In genomic region chr17:40121886-40122465, GRCh38 we compare ENCODE assay signal across 8 cellular contexts. TPM values are rescaled to one million over a fixed set of nuclear protein-coding genes. Genes with fewer than 3 reads are reported as not detected.
DNase-seq lines count a peak whose midpoint lies in the region; ATAC-seq and TF ChIP-seq lines count a peak whose summit lies in the region.

A gene with protein sequence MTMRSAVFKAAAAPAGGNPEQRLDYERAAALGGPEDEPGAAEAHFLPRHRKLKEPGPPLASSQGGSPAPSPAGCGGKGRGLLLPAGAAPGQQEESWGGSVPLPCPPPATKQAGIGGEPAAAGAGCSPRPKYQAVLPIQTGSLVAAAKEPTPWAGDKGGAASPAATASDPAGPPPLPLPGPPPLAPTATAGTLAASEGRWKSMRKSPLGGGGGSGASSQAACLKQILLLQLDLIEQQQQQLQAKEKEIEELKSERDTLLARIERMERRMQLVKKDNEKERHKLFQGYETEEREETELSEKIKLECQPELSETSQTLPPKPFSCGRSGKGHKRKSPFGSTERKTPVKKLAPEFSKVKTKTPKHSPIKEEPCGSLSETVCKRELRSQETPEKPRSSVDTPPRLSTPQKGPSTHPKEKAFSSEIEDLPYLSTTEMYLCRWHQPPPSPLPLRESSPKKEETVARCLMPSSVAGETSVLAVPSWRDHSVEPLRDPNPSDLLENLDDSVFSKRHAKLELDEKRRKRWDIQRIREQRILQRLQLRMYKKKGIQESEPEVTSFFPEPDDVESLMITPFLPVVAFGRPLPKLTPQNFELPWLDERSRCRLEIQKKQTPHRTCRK (plus strand): TSS chr17:40121971. CDS start chr17:40122613, 642 bp downstream.

- peak within 1 kb of the TSS; percentile 81 for H4K5ac ChIP-seq in IMR-90 (ENCODE audit: low read depth, low read length)

- no peaks in the 10 kb centered on the region for H3K27me3 ChIP-seq in IMR-90 (ENCODE audit: control insufficient read depth, insufficient read depth, low read length)
- no peaks in the 10 kb centered on the region for H3K27me3 ChIP-seq in naive thymus-derived CD4-positive, alpha-beta T cell (ENCODE audit: control insufficient read depth in 2 of 2, insufficient read depth in 2 of 2, low read length in 2 of 2)

- peak within 1 kb of the TSS; percentile 97 for H4K91ac ChIP-seq in IMR-90 (ENCODE audit: insufficient read depth, low read depth, low read length)

- H2BK20ac ChIP-seq in IMR-90 (ENCODE audit: low read depth, low read length), result peak within 1 kb of the TSS; percentile 80

- H3K36me3 ChIP-seq in IMR-90 (ENCODE audit: control insufficient read depth, insufficient read depth, low read length), result peaks cover 11% of the 10 kb centered on the region
- H3K36me3 ChIP-seq in naive thymus-derived CD4-positive, alpha-beta T cell (ENCODE audit: control insufficient read depth in 2 of 3, insufficient read depth in 3 of 3, low read length in 3 of 3), result peaks cover 0 to 18% (median 0%) of the 10 kb centered on the region in 3 experiments

- 0% methylated on average over 2 of the region's 71 CpGs; no CpG with 5 or more reads in 1 of the 2 experiments for WGBS in IMR-90 (ENCODE audit: extremely low coverage in 2 of 2, insufficient read length in 1 of 2), 2 experiments

- H3K27me3 Mint-ChIP-seq in naive thymus-derived CD4-positive, alpha-beta T cell, result no peaks in the 10 kb centered on the region

- peaks cover 0 to 13% (median 9%) of the 10 kb centered on the region in 5 donors for H3K36me3 Mint-ChIP-seq in naive thymus-derived CD4-positive, alpha-beta T cell
- peaks cover 39% of the 10 kb centered on the region for H3K36me3 Mint-ChIP-seq in stimulated activated effector memory CD8-positive, alpha-beta T cell treated with anti-CD3 and anti-CD28 coated beads, Interleukin-12 subunit alpha, Interleukin-12 subunit beta, amount 100 ng/mL, for 72 hours

- H2BK5ac ChIP-seq in IMR-90 (ENCODE audit: low read depth, low read length, poor library complexity, severe bottlenecking), result peak within 1 kb of the TSS; percentile 97

- peaks cover 3% of the 10 kb centered on the region for H3K9me1 ChIP-seq in IMR-90 (ENCODE audit: insufficient read depth, low read length)

- H3K27ac ChIP-seq in IMR-90 (ENCODE audit: insufficient read depth, low read length), result peak within 1 kb of the TSS; percentile 74
- peak within 1 kb of the TSS; percentile 82 for H3K27ac ChIP-seq in naive thymus-derived CD4-positive, alpha-beta T cell (ENCODE audit: low read depth, low read length)

- H3K4me1 Mint-ChIP-seq in naive thymus-derived CD4-positive, alpha-beta T cell, result peaks cover 32 to 51% (median 41%) of the 10 kb centered on the region in 7 donors
- H3K4me1 Mint-ChIP-seq in stimulated activated effector memory CD8-positive, alpha-beta T cell treated with anti-CD3 and anti-CD28 coated beads, Interleukin-12 subunit alpha, Interleukin-12 subunit beta, amount 100 ng/mL, for 72 hours, result peaks cover 45% of the 10 kb centered on the region

- peaks cover 0 to 1% (median 0%) of the 10 kb centered on the region in 11 donors for H3K9me3 Mint-ChIP-seq in naive thymus-derived CD4-positive, alpha-beta T cell
- H3K9me3 Mint-ChIP-seq in stimulated activated effector memory CD8-positive, alpha-beta T cell treated with anti-CD3 and anti-CD28 coated beads, Interleukin-12 subunit alpha, Interleukin-12 subunit beta, amount 100 ng/mL, for 72 hours, result no peaks in the 10 kb centered on the region

- H3K18ac ChIP-seq in IMR-90 (ENCODE audit: low read depth, low read length), result peak within 1 kb of the TSS; percentile 90

- H3K4me1 ChIP-seq in IMR-90 (ENCODE audit: control insufficient read depth, insufficient read depth, low read length), result peaks cover 4% of the 10 kb centered on the region
- peaks cover 12 to 16% of the 10 kb centered on the region in 2 donors for H3K4me1 ChIP-seq in naive thymus-derived CD4-positive, alpha-beta T cell (ENCODE audit: control insufficient read depth in 2 of 2, insufficient read depth in 2 of 2, low read length in 2 of 2)

- peak within 1 kb of the TSS; percentile 93 for H3K9ac ChIP-seq in IMR-90 (ENCODE audit: low read depth, low read length)

- peaks cover 10 to 43% of the 10 kb centered on the region in 2 experiments for H3K79me1 ChIP-seq in IMR-90 (ENCODE audit: low read depth in 1 of 2, low read length in 2 of 2)

- TF ChIP-seq POLR2A in IMR-90 (IDR thresholded peaks at IDR 0.05; ENCODE audit: low read depth, low read length), result no peak

- peak within 1 kb of the TSS; percentile 91 for H3K4me2 ChIP-seq in IMR-90 (ENCODE audit: low read depth, low read length)

- peak within 1 kb of the TSS; percentile 65 to 99 (median 86) for H3K4me3 Mint-ChIP-seq in naive thymus-derived CD4-positive, alpha-beta T cell
- H3K4me3 Mint-ChIP-seq in stimulated activated effector memory CD8-positive, alpha-beta T cell treated with anti-CD3 and anti-CD28 coated beads, Interleukin-12 subunit alpha, Interleukin-12 subunit beta, amount 100 ng/mL, for 72 hours, result peak within 1 kb of the TSS; percentile 98

- peaks cover 34% of the 10 kb centered on the region for H4K20me1 ChIP-seq in IMR-90 (ENCODE audit: insufficient read depth, low read length)

- H3K9me3 ChIP-seq in IMR-90 (ENCODE audit: control insufficient read depth, insufficient read depth, low read length), result no peaks in the 10 kb centered on the region
- H3K9me3 ChIP-seq in naive thymus-derived CD4-positive, alpha-beta T cell (ENCODE audit: control insufficient read depth in 2 of 3, low read length in 3 of 3), result no peaks in the 10 kb centered on the region

- H2BK15ac ChIP-seq in IMR-90 (ENCODE audit: low read depth, low read length), result peak within 1 kb of the TSS; percentile 69; the same call in 2 of the 3 replicates

- H3K56ac ChIP-seq in IMR-90 (ENCODE audit: extremely low read depth, insufficient read depth, low read length), result peak within 1 kb of the TSS; percentile 98

- DNase-seq in AG08396 (ENCODE audit: low spot score), result peak; percentile 97
- peak; percentile 93 for DNase-seq in GM19238 (ENCODE audit: insufficient read length, low spot score)
- peak; percentile 68 for DNase-seq in IMR-90
- DNase-seq in RPMI8226, result peak; percentile 84
- DNase-seq in activated T-helper 9 cell treated with anti-CD3 and anti-CD28 coated beads, Interleukin-2, amount 50 U/mL, for 16 hours (ENCODE audit: low read depth), result peak; percentile 85
- DNase-seq in fibroblast of mammary gland (ENCODE audit: low read depth), result no peak
- DNase-seq in naive thymus-derived CD4-positive, alpha-beta T cell, result peak; percentile 81 to 95 (median 86)
- DNase-seq in stimulated activated effector memory CD8-positive, alpha-beta T cell treated with anti-CD3 and anti-CD28 coated beads, Interleukin-12 subunit alpha, Interleukin-12 subunit beta, amount 100 ng/mL, for 72 hours (ENCODE audit: low spot score in 2 of 2), result peak; percentile 84 to 93

- BruUV-seq in IMR-90 (replicated peaks; lab: Mats Ljungman, UMichigan), result no TSS peak

- POLR2A ChIA-PET in IMR-90 (lab: Charles Lee; ENCODE audit: unreplicated experiment), result interaction anchor here (1.6 kb wide), 1 partner anchor 18 kb away, joined by 5 read pairs; no protein-coding TSS in a partner anchor
- POLR2A ChIA-PET in naive thymus-derived CD4-positive, alpha-beta T cell (lab: Charles Lee), result interaction anchor here (0.7 to 9.1 kb wide), 11 partner anchors 11 to 68 kb away, joined by 3 to 134 read pairs (median 5); partner anchors contain the start of genes CASC3, MED24, NR1D1 and THRA

- ATAC-seq in IMR-90 (ENCODE audit: low read depth), result peak; percentile 73
- ATAC-seq in naive thymus-derived CD4-positive, alpha-beta T cell, result peak; percentile 82
- ATAC-seq in stimulated activated effector memory CD8-positive, alpha-beta T cell treated with anti-CD3 and anti-CD28 coated beads, Interleukin-12 subunit alpha, Interleukin-12 subunit beta, amount 100 ng/mL, for 72 hours, result peak; percentile 79

- H2AK9ac ChIP-seq in IMR-90 (replicated peaks; ENCODE audit: low read depth, low read length, poor library complexity), result peak within 1 kb of the TSS; percentile 100

- peak within 1 kb of the TSS; percentile 38 to 97 (median 84) for H3K27ac Mint-ChIP-seq in naive thymus-derived CD4-positive, alpha-beta T cell
- peak within 1 kb of the TSS; percentile 94 for H3K27ac Mint-ChIP-seq in stimulated activated effector memory CD8-positive, alpha-beta T cell treated with anti-CD3 and anti-CD28 coated beads, Interleukin-12 subunit alpha, Interleukin-12 subunit beta, amount 100 ng/mL, for 72 hours

- peak within 1 kb of the TSS; percentile 88 to 99 for H4K8ac ChIP-seq in IMR-90 (ENCODE audit: low read depth in 2 of 2, low read length in 2 of 2)

- peak within 1 kb of the TSS; percentile 100 for H3K14ac ChIP-seq in IMR-90 (replicated peaks; ENCODE audit: low read depth, low read length)

- peak within 1 kb of the TSS; percentile 91 for H2AFZ ChIP-seq in IMR-90 (replicated peaks; ENCODE audit: low read length, poor library complexity)

- in situ Hi-C loops in IMR-90 (cut with MboI; ENCODE audit: low sequenced_read_pairs), result no loop called here

- TF ChIP-seq CTCF in IMR-90 (conservative IDR thresholded peaks at IDR 0.05; ENCODE audit: low read depth, low read length) (no peak), fibroblast of mammary gland (conservative IDR thresholded peaks at IDR 0.05; ENCODE audit: control insufficient read depth, insufficient read depth, low read depth, low read length) (no peak)

- intact Hi-C loops in IMR-90 (cut with micrococcal nuclease), result loop anchor here (1.0 kb wide), 1 partner anchor 9 kb away; no protein-coding TSS in a partner anchor
- intact Hi-C loops in naive thymus-derived CD4-positive, alpha-beta T cell (cut with micrococcal nuclease), result loop anchor here (1.0 to 5.0 kb wide), 6 partner anchors 9 to 195 kb away; no protein-coding TSS in a partner anchor

- peak within 1 kb of the TSS; percentile 100 for H3K4ac ChIP-seq in IMR-90 (ENCODE audit: low read depth, low read length)

- H3K23ac ChIP-seq in IMR-90 (ENCODE audit: low read depth, low read length), result peak within 1 kb of the TSS; percentile 100

- TF ChIP-seq RAD21 in IMR-90 (IDR thresholded peaks at IDR 0.05; ENCODE audit: low read length), result no peak

- dilution Hi-C loops in IMR-90 (cut with HindIII; ENCODE audit: low sequenced_read_pairs, unreplicated experiment), result no loop called here

- H2AK5ac ChIP-seq in IMR-90 (ENCODE audit: low read depth, low read length), result peak within 1 kb of the TSS; percentile 87

- H3K4me3 ChIP-seq in IMR-90 (ENCODE audit: insufficient read depth, low read depth, low read length), result peak within 1 kb of the TSS; percentile 93
- H3K4me3 ChIP-seq in fibroblast of mammary gland (ENCODE audit: control insufficient read depth, low read depth, low read length), result peak within 1 kb of the TSS; percentile 98
- peak within 1 kb of the TSS; percentile 86 for H3K4me3 ChIP-seq in naive thymus-derived CD4-positive, alpha-beta T cell (ENCODE audit: low read length)

- peak within 1 kb of the TSS; percentile 83 for H2BK120ac ChIP-seq in IMR-90 (ENCODE audit: low read depth, low read length)

- CTCF ChIA-PET in IMR-90 (lab: Yijun Ruan, JAX), result no interaction called here
- CTCF ChIA-PET in naive thymus-derived CD4-positive, alpha-beta T cell (lab: Charles Lee), result interaction anchor here (1.6 to 4.7 kb wide), 3 partner anchors 9 to 47 kb away, joined by 3 to 52 read pairs (median 6); partner anchors contain the start of gene NR1D1

RNA-seq across cellular contexts. Expression of the gene that starts here (rescaled TPM):
- 28.3 and 29.7 TPM in 2 replicates for total RNA-seq in IMR-90 (2012; rRNA removed)
- polyA plus RNA-seq in IMR-90 (2012; rRNA removed), result 38.4 and 48.4 TPM in 2 replicates
- polyA plus RNA-seq in IMR-90 (2012; cell fraction: cytosol; rRNA removed), result 12.2 and 14.7 TPM in 2 replicates
- polyA plus RNA-seq in IMR-90 (2012; cell fraction: nucleus; rRNA removed; ENCODE audit: low replicate concordance), result 45.5 and 129 TPM in 2 replicates
- total RNA-seq in naive thymus-derived CD4-positive, alpha-beta T cell, result 100 to 1,000 TPM in 4 of 5 experiments, 10 to 100 TPM in 1; 97.0 to 145 (median 113) TPM
- 10 to 100 TPM in 1 of 2 donors, 1 to 10 TPM in 1; 8.0 to 11.3 TPM for polyA plus RNA-seq in naive thymus-derived CD4-positive, alpha-beta T cell
